11 cellular contexts compared by ENCODE assay signal in genomic region chr14:65096323-65097089, GRCh38. TPM values are rescaled to one million over a fixed set of nuclear protein-coding genes. Genes with fewer than 3 reads are reported as not detected.
DNase-seq lines count a peak whose midpoint lies in the region; ATAC-seq and TF ChIP-seq lines count a peak whose summit lies in the region.
"Had no signal": no experiment of that assay in that cellular context is flagged by ENCODE, and none has a peak within 500 bp of the region (broad histone marks: within the 10 kb centered on the region; RNA-seq: fewer than 3 reads in every experiment).

No MANE protein-coding gene starts in this region.

- peaks cover 69% of the 10 kb centered on the region for H3K36me3 Mint-ChIP-seq in activated CD8-positive, alpha-beta T cell treated with anti-CD3 and anti-CD28 coated beads for 36 hours (ENCODE audit: low read depth)

- in situ Hi-C loops in HAP-1 (cut with MboI; ENCODE audit: low sequenced_read_pairs) = no loop called here

- H3K4me1 ChIP-seq in foreskin keratinocyte = peaks cover 20% of the 10 kb centered on the region
- peaks cover 51 to 73% (median 61%) of the 10 kb centered on the region in 3 donors for H3K4me1 ChIP-seq in skeletal muscle tissue (ENCODE audit: control insufficient read depth in 3 of 3, insufficient read depth in 3 of 3, low read length in 3 of 3)
- H3K4me1 ChIP-seq in HAP-1 = peaks cover 13% of the 10 kb centered on the region

- peaks cover 5 to 28% (median 25%) of the 10 kb centered on the region in 3 donors for H3K36me3 ChIP-seq in skeletal muscle tissue (ENCODE audit: control insufficient read depth in 3 of 3, insufficient read depth in 3 of 3, low read length in 3 of 3)
- peaks cover 42% of the 10 kb centered on the region for H3K36me3 ChIP-seq in HAP-1 (replicated peaks)

- POLR2A ChIA-PET in activated CD8-positive, alpha-beta T cell treated with anti-CD3 and anti-CD28 coated beads for 36 hours (lab: Charles Lee) = interaction anchor here (1.7 kb wide), 1 partner anchor 110 kb away, joined by 4 read pairs; the partner anchor contains the start of gene FNTB

- H3K27me3 ChIP-seq in foreskin keratinocyte (no peaks in the 10 kb centered on the region), skeletal muscle tissue (ENCODE audit: control insufficient read depth in 3 of 3, insufficient read depth in 3 of 3, low read length in 3 of 3) (no peaks in the 10 kb centered on the region), HAP-1 (ENCODE audit: low read depth) (no peaks in the 10 kb centered on the region)

- no peaks in the 10 kb centered on the region for H3K9me3 ChIP-seq in skeletal muscle tissue (ENCODE audit: control insufficient read depth in 3 of 3, low read length in 3 of 3)
- no peaks in the 10 kb centered on the region for H3K9me3 ChIP-seq in HAP-1

- peak overlapping the region; percentile 58 for H3K27ac Mint-ChIP-seq in activated CD8-positive, alpha-beta T cell treated with anti-CD3 and anti-CD28 coated beads for 36 hours
- H3K27ac Mint-ChIP-seq: stimulated activated memory B cell treated with anti-CD40 and anti-IgM and Interleukin-4, amounts not matched to agents 10 μg/mL and 1 μg/mL and 100 μg/mL, for 72 hours had no signal

- H3K4me3 ChIP-seq in skeletal muscle tissue (ENCODE audit: low read length in 3 of 3) (peak overlapping the region; percentile 1 to 38 (median 8)), HAP-1 (no peak overlapping the region)

- H3K9ac ChIP-seq in skeletal muscle tissue (ENCODE audit: low read depth in 1 of 3, low read length in 3 of 3) = peak overlapping the region in 1 of 3 donors; percentile 34

- peaks cover 81% of the 10 kb centered on the region for H3K4me1 Mint-ChIP-seq in activated CD8-positive, alpha-beta T cell treated with anti-CD3 and anti-CD28 coated beads for 36 hours (ENCODE audit: low read depth)

- intact Hi-C loops in activated CD8-positive, alpha-beta T cell treated with anti-CD3 and anti-CD28 coated beads for 36 hours (cut with micrococcal nuclease) = no loop called here

- no peak for ATAC-seq in activated CD8-positive, alpha-beta T cell treated with anti-CD3 and anti-CD28 coated beads for 36 hours
- ATAC-seq in foreskin keratinocyte (peak; percentile 34), HG03095 (IDR thresholded peaks at IDR 0.05; ENCODE audit: unreplicated experiment) (no peak), GM19463 (IDR thresholded peaks at IDR 0.05; ENCODE audit: unreplicated experiment) (no peak)
- ATAC-seq: stimulated activated memory B cell treated with anti-CD40 and anti-IgM and Interleukin-4, amounts not matched to agents 10 μg/mL and 1 μg/mL and 100 μg/mL, for 72 hours had no signal

- no peak overlapping the region for H3K4me3 Mint-ChIP-seq in activated CD8-positive, alpha-beta T cell treated with anti-CD3 and anti-CD28 coated beads for 36 hours
- H3K4me3 Mint-ChIP-seq: stimulated activated memory B cell treated with anti-CD40 and anti-IgM and Interleukin-4, amounts not matched to agents 10 μg/mL and 1 μg/mL and 100 μg/mL, for 72 hours had no signal

- no peak overlapping the region for H3K27ac ChIP-seq in foreskin keratinocyte
- H3K27ac ChIP-seq in skeletal muscle tissue (ENCODE audit: low read depth, low read length) = peak overlapping the region; percentile 62

- no peaks in the 10 kb centered on the region for H3K27me3 Mint-ChIP-seq in activated CD8-positive, alpha-beta T cell treated with anti-CD3 and anti-CD28 coated beads for 36 hours
- H3K27me3 Mint-ChIP-seq: stimulated activated memory B cell treated with anti-CD40 and anti-IgM and Interleukin-4, amounts not matched to agents 10 μg/mL and 1 μg/mL and 100 μg/mL, for 72 hours had no signal

- no peaks in the 10 kb centered on the region for H3K9me3 Mint-ChIP-seq in activated CD8-positive, alpha-beta T cell treated with anti-CD3 and anti-CD28 coated beads for 36 hours
- H3K9me3 Mint-ChIP-seq: stimulated activated memory B cell treated with anti-CD40 and anti-IgM and Interleukin-4, amounts not matched to agents 10 μg/mL and 1 μg/mL and 100 μg/mL, for 72 hours had no signal

- DNase-seq in GM03348 (ENCODE audit: low spot score) (peak; percentile 35), foreskin keratinocyte (no peak), HAP-1 (ENCODE audit: low spot score in 2 of 2) (no peak)
- DNase-seq in activated CD8-positive, alpha-beta T cell treated with anti-CD3 and anti-CD28 coated beads for 36 hours = no peak
- DNase-seq in effector CD4-positive, alpha-beta T cell = no peak
- DNase-seq: KBM-7, SHP77 treated with DMSO at 0.1 percent for 48 hours had no signal

- no peak for TF ChIP-seq CTCF in activated CD8-positive, alpha-beta T cell treated with anti-CD3 and anti-CD28 coated beads for 36 hours (IDR thresholded peaks at IDR 0.05)
- TF ChIP-seq CTCF in foreskin keratinocyte (conservative IDR thresholded peaks at IDR 0.05) = no peak

- CTCF ChIA-PET in activated CD8-positive, alpha-beta T cell treated with anti-CD3 and anti-CD28 coated beads for 36 hours (lab: Charles Lee) = interaction anchor here (1.3 to 1.7 kb wide), 2 partner anchors 7 to 110 kb away, joined by 3 to 4 read pairs; partner anchors contain the start of gene FNTB

RNA-seq across cellular contexts. Expression of gene MAX, which starts 5.8 kb away (rescaled TPM):
- total RNA-seq in activated CD8-positive, alpha-beta T cell treated with anti-CD3 and anti-CD28 coated beads for 36 hours = 10 to 100 TPM; 92.6 to 92.8 TPM
- total RNA-seq in foreskin keratinocyte = 53.0 and 56.4 TPM in 2 replicates
- polyA plus RNA-seq in foreskin keratinocyte = 44.3 and 46.6 TPM in 2 replicates
- 30.8 TPM for total RNA-seq in skeletal muscle tissue
